ENCODE assay signal across 15 cellular contexts in genomic region chr13:51241720-51242119, GRCh38. TPM values are rescaled to one million over a fixed set of nuclear protein-coding genes. Genes with fewer than 3 reads are reported as not detected.
DNase-seq lines count a peak whose midpoint lies in the region; ATAC-seq and TF ChIP-seq lines count a peak whose summit lies in the region.
"Had no signal": no experiment of that assay in that cellular context is flagged by ENCODE, and none has a peak within 500 bp of the region (broad histone marks: within the 10 kb centered on the region; RNA-seq: fewer than 3 reads in every experiment).

No MANE protein-coding gene starts in this region.

- in situ Hi-C loops in GM13977 (cut with MboI; ENCODE audit: low pct_unique_long_range_greater_than_20kb, low sequenced_read_pairs, unreplicated experiment): no loop called here

- peaks cover 29% of the 10 kb centered on the region for H3K4me1 ChIP-seq in smooth muscle cell (ENCODE audit: low read depth)

- no peak overlapping the region for H3K27ac ChIP-seq in smooth muscle cell (ENCODE audit: low read depth)
- H3K27ac ChIP-seq: ascending aorta, coronary artery had no signal

- no peaks in the 10 kb centered on the region for H3K36me3 ChIP-seq in smooth muscle cell (ENCODE audit: low read depth)
- H3K36me3 ChIP-seq: ascending aorta had no signal

- DNase-seq in GF-D8 (lab: John Stamatoyannopoulos, UW) (peak; percentile 74), OCI-M1 (lab: John Stamatoyannopoulos, UW) (peak; percentile 18), fibroblast of mammary gland (ENCODE audit: low read depth) (peak; percentile 95), smooth muscle cell (lab: John Stamatoyannopoulos, UW; ENCODE audit: unreplicated experiment) (no peak), GM13977 (ENCODE audit: low spot score) (no peak), NCI-H510A (lab: John Stamatoyannopoulos, UW) (no peak)
- DNase-seq: erythroblast; left colon; NCI-H1092 treated with DMSO at 0.1 percent for 48 hours; stimulated activated CD4-positive, alpha-beta T cell treated with anti-CD3 and anti-CD28 coated beads, Interleukin-4, amount 100 ng/mL, for 1 hour had no signal

- no peaks in the 10 kb centered on the region for H4K20me1 ChIP-seq in smooth muscle cell (ENCODE audit: low read depth)

- no peak overlapping the region for H3K9ac ChIP-seq in smooth muscle cell (ENCODE audit: low read depth)

- no peak overlapping the region for H3K4me2 ChIP-seq in smooth muscle cell

- no peaks in the 10 kb centered on the region for H3F3A ChIP-seq in smooth muscle cell (ENCODE audit: low read depth)

- peak overlapping the region; percentile 41 for H2AFZ ChIP-seq in smooth muscle cell (ENCODE audit: low read depth)

- no peak overlapping the region for H3K4me3 ChIP-seq in fibroblast of mammary gland (ENCODE audit: control insufficient read depth, low read depth, low read length)
- no peak overlapping the region for H3K4me3 ChIP-seq in smooth muscle cell
- H3K4me3 ChIP-seq: ascending aorta, coronary artery had no signal

- no peaks in the 10 kb centered on the region for H3K9me3 ChIP-seq in smooth muscle cell (replicated peaks; ENCODE audit: low read depth)
- H3K9me3 ChIP-seq: ascending aorta had no signal

- no peaks in the 10 kb centered on the region for H3K79me2 ChIP-seq in smooth muscle cell (ENCODE audit: low read depth)

- peaks cover 20% of the 10 kb centered on the region for H3K27me3 ChIP-seq in smooth muscle cell (ENCODE audit: low read depth)
- H3K27me3 ChIP-seq: ascending aorta had no signal

- ATAC-seq in GM18907 (IDR thresholded peaks at IDR 0.05; ENCODE audit: unreplicated experiment): no peak
- no peak for ATAC-seq in GM21737 (IDR thresholded peaks at IDR 0.05; ENCODE audit: unreplicated experiment)
- ATAC-seq: HepG2, left colon had no signal

- TF ChIP-seq CTCF in fibroblast of mammary gland (conservative IDR thresholded peaks at IDR 0.05; ENCODE audit: control insufficient read depth, insufficient read depth, low read depth, low read length) (no peak), smooth muscle cell (IDR thresholded peaks at IDR 0.05; ENCODE audit: borderline replicate concordance, insufficient read depth, poor library complexity, severe bottlenecking) (no peak), GM13977 (IDR thresholded peaks at IDR 0.05; ENCODE audit: extremely low read depth, insufficient read depth, missing control alignments) (no peak)

- 35% methylated on average over 6 of the region's 6 CpGs for WGBS in smooth muscle cell (ENCODE audit: low lambda C conversion rate)

RNA-seq across cellular contexts. Expression of gene FAM124A, which starts 19.5 kb away (rescaled TPM):
- total RNA-seq in smooth muscle cell: not detected in 2 replicates
- 0.06 and 0.18 TPM in 2 replicates for polyA plus RNA-seq in smooth muscle cell
- total RNA-seq: HepG2 had no signal
- polyA plus RNA-seq: HepG2 had no signal

Comparison
In these comparisons a context has a peak if more than half of its experiments do, and no peak if none do; other contexts are left out.
1. DNase-seq: peak in GF-D8 (single experiment), OCI-M1 (single experiment) and fibroblast of mammary gland (single experiment); none in smooth muscle cell (single experiment), GM13977 (single experiment) and NCI-H510A (single experiment).